In genomic region chr21:39084979-39085729, GRCh38 we compare ENCODE assay signal across 1 cellular context.
A peak's percentile ranks its signal among the peaks of the same experiment; 100 is the strongest.
TF ChIP-seq lines count a peak whose summit lies in the region.

No MANE protein-coding gene starts in this region.

TF ChIP-seq in HepG2, 621 proteins besides CTCF, POLR2A, EP300 and RAD21 (continued from another document):
- TF ChIP-seq CCAR2 (optimal IDR thresholded peaks at IDR 0.05; ENCODE audit: low read depth, low read length) (no peak), ARID2 (CRISPR knock-in tag; IDR thresholded peaks at IDR 0.05; ENCODE audit: borderline replicate concordance) (no peak), MAFK (conservative IDR thresholded peaks at IDR 0.05 in 1 of 2, IDR thresholded peaks at IDR 0.05 in 1 of 2; ENCODE audit: low read length in 2 of 2) (peak; percentile 99), PITX1 (CRISPR knock-in tag; IDR thresholded peaks at IDR 0.05) (peak; percentile 23; the same call in 1 of the 2 replicates), PAWR (CRISPR knock-in tag; IDR thresholded peaks at IDR 0.05; ENCODE audit: borderline replicate concordance) (no peak), FIP1L1 (IDR thresholded peaks at IDR 0.05; ENCODE audit: borderline replicate concordance, insufficient read depth, low read depth, low read length) (no peak), CSRNP1 (CRISPR knock-in tag; IDR thresholded peaks at IDR 0.05) (no peak), TSC22D2 (CRISPR knock-in tag; IDR thresholded peaks at IDR 0.05; ENCODE audit: borderline replicate concordance) (no peak), THRA (CRISPR knock-in tag; IDR thresholded peaks at IDR 0.05; ENCODE audit: borderline replicate concordance) (no peak), ZFP36 (IDR thresholded peaks at IDR 0.05; ENCODE audit: borderline replicate concordance, low read depth, low read length, partially characterized antibody) (no peak), ZFY (CRISPR knock-in tag; IDR thresholded peaks at IDR 0.05) (peak; percentile 25; the same call in 1 of the 2 replicates), ZNF496 (CRISPR knock-in tag; IDR thresholded peaks at IDR 0.05; ENCODE audit: insufficient replicate concordance) (no peak), FUBP1 (CRISPR knock-in tag; IDR thresholded peaks at IDR 0.05; ENCODE audit: borderline replicate concordance) (no peak), ZNF407 (CRISPR knock-in tag; IDR thresholded peaks at IDR 0.05; ENCODE audit: not compliant biosample characterization) (no peak), DR1 (CRISPR knock-in tag; IDR thresholded peaks at IDR 0.05) (no peak)
TF ChIP-seq in HepG2: peak in this region for 16.
